1 cellular context compared by ENCODE assay signal in the genomic region with DNA sequence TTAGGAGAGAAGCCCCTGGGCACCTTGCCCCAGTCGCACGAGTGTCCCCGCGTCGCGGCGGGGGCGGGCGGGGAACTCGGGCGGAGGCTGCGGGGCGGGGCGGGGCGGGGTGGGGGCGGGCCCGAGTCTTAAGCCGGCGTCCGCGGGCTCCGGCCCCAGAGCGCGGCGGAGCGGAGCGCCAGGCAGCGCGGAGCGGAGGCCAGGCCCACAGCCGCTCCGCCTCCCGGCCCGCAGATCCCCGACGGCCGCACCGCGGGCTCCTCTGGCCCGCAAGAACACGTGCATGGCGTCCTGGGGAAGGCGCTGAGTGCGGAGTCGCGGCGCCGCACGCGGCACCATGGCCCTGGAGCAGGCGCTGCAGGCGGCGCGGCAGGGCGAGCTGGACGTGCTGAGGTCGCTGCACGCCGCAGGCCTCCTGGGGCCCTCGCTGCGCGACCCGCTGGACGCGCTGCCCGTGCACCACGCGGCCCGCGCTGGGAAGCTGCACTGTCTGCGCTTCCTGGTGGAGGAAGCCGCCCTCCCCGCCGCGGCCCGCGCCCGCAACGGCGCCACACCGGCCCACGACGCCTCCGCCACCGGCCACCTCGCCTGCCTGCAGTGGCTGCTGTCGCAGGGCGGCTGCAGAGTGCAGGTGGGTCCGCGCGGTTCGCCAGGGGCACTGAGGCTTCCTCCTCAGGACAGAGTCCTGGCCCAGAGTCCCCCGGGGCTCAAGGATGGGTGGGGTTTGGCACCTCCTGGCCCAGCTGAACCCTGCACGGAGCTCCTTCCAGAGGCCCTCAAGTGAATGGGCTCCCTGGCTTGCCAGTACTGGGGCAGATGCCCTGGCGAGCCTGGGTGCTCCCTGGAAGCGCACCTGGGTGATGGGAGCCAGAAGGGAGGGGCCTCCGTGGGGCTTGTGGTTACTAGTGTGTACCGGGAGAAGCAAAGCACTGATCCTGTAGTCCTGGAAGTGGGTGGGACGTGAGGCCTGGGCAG.
TF ChIP-seq lines count a peak whose summit lies in the region.

A gene with protein sequence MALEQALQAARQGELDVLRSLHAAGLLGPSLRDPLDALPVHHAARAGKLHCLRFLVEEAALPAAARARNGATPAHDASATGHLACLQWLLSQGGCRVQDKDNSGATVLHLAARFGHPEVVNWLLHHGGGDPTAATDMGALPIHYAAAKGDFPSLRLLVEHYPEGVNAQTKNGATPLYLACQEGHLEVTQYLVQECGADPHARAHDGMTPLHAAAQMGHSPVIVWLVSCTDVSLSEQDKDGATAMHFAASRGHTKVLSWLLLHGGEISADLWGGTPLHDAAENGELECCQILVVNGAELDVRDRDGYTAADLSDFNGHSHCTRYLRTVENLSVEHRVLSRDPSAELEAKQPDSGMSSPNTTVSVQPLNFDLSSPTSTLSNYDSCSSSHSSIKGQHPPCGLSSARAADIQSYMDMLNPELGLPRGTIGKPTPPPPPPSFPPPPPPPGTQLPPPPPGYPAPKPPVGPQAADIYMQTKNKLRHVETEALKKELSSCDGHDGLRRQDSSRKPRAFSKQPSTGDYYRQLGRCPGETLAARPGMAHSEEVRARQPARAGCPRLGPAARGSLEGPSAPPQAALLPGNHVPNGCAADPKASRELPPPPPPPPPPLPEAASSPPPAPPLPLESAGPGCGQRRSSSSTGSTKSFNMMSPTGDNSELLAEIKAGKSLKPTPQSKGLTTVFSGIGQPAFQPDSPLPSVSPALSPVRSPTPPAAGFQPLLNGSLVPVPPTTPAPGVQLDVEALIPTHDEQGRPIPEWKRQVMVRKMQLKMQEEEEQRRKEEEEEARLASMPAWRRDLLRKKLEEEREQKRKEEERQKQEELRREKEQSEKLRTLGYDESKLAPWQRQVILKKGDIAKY (plus strand): TSS at position 158 of the 975 bp plus-strand sequence. CDS start 180 bp downstream, at position 338.

TF ChIP-seq in A549, 52 proteins besides CTCF, POLR2A, EP300 and RAD21 (continued from another document):
- TF ChIP-seq, protein P1, sequence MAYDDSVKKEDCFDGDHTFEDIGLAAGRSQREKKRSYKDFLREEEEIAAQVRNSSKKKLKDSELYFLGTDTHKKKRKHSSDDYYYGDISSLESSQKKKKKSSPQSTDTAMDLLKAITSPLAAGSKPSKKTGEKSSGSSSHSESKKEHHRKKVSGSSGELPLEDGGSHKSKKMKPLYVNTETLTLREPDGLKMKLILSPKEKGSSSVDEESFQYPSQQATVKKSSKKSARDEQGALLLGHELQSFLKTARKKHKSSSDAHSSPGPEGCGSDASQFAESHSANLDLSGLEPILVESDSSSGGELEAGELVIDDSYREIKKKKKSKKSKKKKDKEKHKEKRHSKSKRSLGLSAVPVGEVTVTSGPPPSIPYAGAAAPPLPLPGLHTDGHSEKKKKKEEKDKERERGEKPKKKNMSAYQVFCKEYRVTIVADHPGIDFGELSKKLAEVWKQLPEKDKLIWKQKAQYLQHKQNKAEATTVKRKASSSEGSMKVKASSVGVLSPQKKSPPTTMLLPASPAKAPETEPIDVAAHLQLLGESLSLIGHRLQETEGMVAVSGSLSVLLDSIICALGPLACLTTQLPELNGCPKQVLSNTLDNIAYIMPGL (CRISPR knock-in tag; IDR thresholded peaks at IDR 0.05; ENCODE audit: borderline replicate concordance): no peak
- TF ChIP-seq SMC3 (IDR thresholded peaks at IDR 0.05): no peak
